In the genomic region with DNA sequence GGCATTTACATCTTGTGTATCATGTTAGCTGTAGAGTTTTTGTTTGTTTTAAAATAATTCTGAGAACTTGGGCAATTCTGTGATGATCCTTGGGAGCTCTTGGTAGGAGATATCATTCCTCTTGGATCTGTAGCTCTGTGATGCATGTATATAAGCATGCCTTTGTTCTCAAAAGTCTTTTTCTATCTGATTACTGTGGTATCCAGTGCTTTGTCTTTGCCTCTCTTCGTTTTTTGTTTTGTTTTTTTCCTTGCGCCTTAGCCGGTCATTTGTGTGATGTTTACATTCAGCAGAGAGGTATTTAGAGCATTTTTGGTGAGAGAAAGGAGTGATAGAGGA, we compare ENCODE assay signal across 8 cellular contexts.
DNase-seq lines count a peak whose midpoint lies in the region; ATAC-seq and TF ChIP-seq lines count a peak whose summit lies in the region.

No MANE protein-coding gene starts in this region.

- intact Hi-C loops in CD4-positive, alpha-beta T cell (cut with DNase I, micrococcal nuclease) = no loop called here

- H3K36me3 Mint-ChIP-seq in CD4-positive, alpha-beta T cell (ENCODE audit: low read depth) = peaks cover 19% of the 10 kb centered on the region
- H3K36me3 Mint-ChIP-seq in endodermal cell (ENCODE audit: low read depth) (no peaks in the 10 kb centered on the region), neural crest cell (ENCODE audit: low read depth) (peaks cover 8% of the 10 kb centered on the region)

- H3K27me3 ChIP-seq in CD4-positive, alpha-beta T cell (ENCODE audit: control insufficient read depth, insufficient read depth, low read length) = peaks cover 18% of the 10 kb centered on the region
- no peaks in the 10 kb centered on the region for H3K27me3 ChIP-seq in MG63
- no peaks in the 10 kb centered on the region for H3K27me3 ChIP-seq in endodermal cell (ENCODE audit: control insufficient read depth, insufficient read depth, low read length, poor library complexity, severe bottlenecking)

- H3K9me3 Mint-ChIP-seq in CD4-positive, alpha-beta T cell = no peaks in the 10 kb centered on the region
- H3K9me3 Mint-ChIP-seq in endodermal cell (no peaks in the 10 kb centered on the region), neural crest cell (peaks cover under 1% of the 10 kb centered on the region)

- no peak for ATAC-seq in CD4-positive, alpha-beta T cell (ENCODE audit: poor library complexity)
- ATAC-seq in left lobe of liver = no peak

- H3K9me3 ChIP-seq in CD4-positive, alpha-beta T cell (ENCODE audit: control insufficient read depth, low read length) = no peaks in the 10 kb centered on the region
- no peaks in the 10 kb centered on the region for H3K9me3 ChIP-seq in MG63
- H3K9me3 ChIP-seq in endodermal cell (ENCODE audit: control insufficient read depth, low read length) = no peaks in the 10 kb centered on the region

- H3K4me1 ChIP-seq in endodermal cell (ENCODE audit: control insufficient read depth, insufficient read depth, low read length) = peaks cover 7% of the 10 kb centered on the region

- H3K4me3 Mint-ChIP-seq in CD4-positive, alpha-beta T cell = peak overlapping the region; percentile 60
- peak overlapping the region; percentile 62 for H3K4me3 Mint-ChIP-seq in endodermal cell
- peak overlapping the region; percentile 89 for H3K4me3 Mint-ChIP-seq in neural crest cell

- H3K4me3 ChIP-seq in MG63 (peak overlapping the region; percentile 62), endodermal cell (ENCODE audit: low read length) (peak overlapping the region; percentile 91)

- no peak overlapping the region for H3K27ac ChIP-seq in CD4-positive, alpha-beta T cell (ENCODE audit: low read depth, low read length)
- peak overlapping the region; percentile 95 for H3K27ac ChIP-seq in endodermal cell (ENCODE audit: low read depth, low read length)

- DNase-seq in CD4-positive, alpha-beta T cell = no peak
- DNase-seq in MG63 (no peak), endodermal cell (no peak), neural crest cell (ENCODE audit: low read depth, low spot score) (no peak), left lobe of liver (ENCODE audit: low spot score) (no peak), NCI-H774 (lab: John Stamatoyannopoulos, UW) (no peak), glomerular visceral epithelial cell (ENCODE audit: extremely low spot score) (no peak)
- DNase-seq in stimulated activated CD4-positive, alpha-beta T cell treated with anti-CD3 and anti-CD28 coated beads, Interleukin-2, amount 100 ng/mL, for 48 hours = no peak

- CTCF ChIA-PET in CD4-positive, alpha-beta T cell (lab: Charles Lee) = interaction anchor here (1.1 kb wide), 1 partner anchor 18 kb away, joined by 3 read pairs; no protein-coding TSS in a partner anchor

- no peak for TF ChIP-seq CTCF in CD4-positive, alpha-beta T cell (IDR thresholded peaks at IDR 0.05)
- TF ChIP-seq CTCF in endodermal cell (conservative IDR thresholded peaks at IDR 0.05) (no peak), neural crest cell (conservative IDR thresholded peaks at IDR 0.05) (no peak)

- 0 to 1% methylated on average over 1 to 3 of the region's 3 CpGs for WGBS in endodermal cell (ENCODE audit: insufficient coverage in 1 of 2, insufficient read length in 1 of 2), 2 experiments

- no peak overlapping the region for H3K27ac Mint-ChIP-seq in CD4-positive, alpha-beta T cell
- H3K27ac Mint-ChIP-seq in endodermal cell = peak overlapping the region; percentile 89
- peak overlapping the region; percentile 92 for H3K27ac Mint-ChIP-seq in neural crest cell (ENCODE audit: unreplicated experiment)

- H3K9ac ChIP-seq in endodermal cell (ENCODE audit: extremely low read depth, low read length, poor library complexity, severe bottlenecking) = peak overlapping the region; percentile 63

- peaks cover 15% of the 10 kb centered on the region for H3K4me1 Mint-ChIP-seq in CD4-positive, alpha-beta T cell (ENCODE audit: low read depth)
- H3K4me1 Mint-ChIP-seq in endodermal cell (peaks cover 11% of the 10 kb centered on the region), neural crest cell (peaks cover 22% of the 10 kb centered on the region)

- peaks cover 35% of the 10 kb centered on the region for H3K27me3 Mint-ChIP-seq in CD4-positive, alpha-beta T cell
- H3K27me3 Mint-ChIP-seq in endodermal cell (ENCODE audit: insufficient read depth) = peaks cover 1% of the 10 kb centered on the region
- no peaks in the 10 kb centered on the region for H3K27me3 Mint-ChIP-seq in neural crest cell (ENCODE audit: low read depth)

- POLR2A ChIA-PET in CD4-positive, alpha-beta T cell (lab: Charles Lee) = interaction anchor here (0.6 to 1.0 kb wide), 3 partner anchors 25 to 393 kb away, joined by 3 read pairs; partner anchors contain the start of gene MACIR

- H3K36me3 ChIP-seq in MG63 (no peaks in the 10 kb centered on the region), endodermal cell (ENCODE audit: control insufficient read depth, insufficient read depth, low read length) (no peaks in the 10 kb centered on the region)
